In genomic region chr16:10942352-10943297, GRCh38 we compare ENCODE assay signal across 8 cellular contexts. TPM values are rescaled to one million over a fixed set of nuclear protein-coding genes. Genes with fewer than 3 reads are reported as not detected.
DNase-seq lines count a peak whose midpoint lies in the region; ATAC-seq and TF ChIP-seq lines count a peak whose summit lies in the region.

TSS of gene DEXI (minus strand) at chr16:10942468. CDS start at chr16:10942005, 463 bp downstream.

- no peaks in the 10 kb centered on the region for H3K9me3 ChIP-seq in KOPT-K1 (ENCODE audit: insufficient read depth, low read length, poor library complexity, severe bottlenecking)

- TF ChIP-seq CTCF in fibroblast of mammary gland (conservative IDR thresholded peaks at IDR 0.05; ENCODE audit: control insufficient read depth, insufficient read depth, low read depth, low read length), result no peak

- peak within 1 kb of the TSS; percentile 91 for H3K4me3 Mint-ChIP-seq in activated T-helper 17 cell treated with anti-CD3 and anti-CD28 coated beads, Interleukin-2, amount 50 U/mL, for 72 hours
- peak within 1 kb of the TSS; percentile 93 for H3K4me3 Mint-ChIP-seq in natural killer cell treated with Interleukin-12 subunit alpha and Interleukin-12 subunit beta and Interleukin-15 and Interleukin-18, amount 100 ng/mL, for 72 hours

- peaks cover 23% of the 10 kb centered on the region for H3K36me3 ChIP-seq in KOPT-K1 (ENCODE audit: insufficient read depth, low read length)

- H3K27me3 Mint-ChIP-seq in activated T-helper 17 cell treated with anti-CD3 and anti-CD28 coated beads, Interleukin-2, amount 50 U/mL, for 72 hours, result no peaks in the 10 kb centered on the region
- no peaks in the 10 kb centered on the region for H3K27me3 Mint-ChIP-seq in natural killer cell treated with Interleukin-12 subunit alpha and Interleukin-12 subunit beta and Interleukin-15 and Interleukin-18, amount 100 ng/mL, for 72 hours

- H3K27ac ChIP-seq in KOPT-K1 (ENCODE audit: low read depth, low read length, poor library complexity, severe bottlenecking), result peak within 1 kb of the TSS; percentile 61

- H3K27ac Mint-ChIP-seq in activated T-helper 17 cell treated with anti-CD3 and anti-CD28 coated beads, Interleukin-2, amount 50 U/mL, for 72 hours, result peak within 1 kb of the TSS; percentile 68
- peak within 1 kb of the TSS; percentile 31 to 67 for H3K27ac Mint-ChIP-seq in natural killer cell treated with Interleukin-12 subunit alpha and Interleukin-12 subunit beta and Interleukin-15 and Interleukin-18, amount 100 ng/mL, for 72 hours

- peaks cover 33% of the 10 kb centered on the region for H3K36me3 Mint-ChIP-seq in activated T-helper 17 cell treated with anti-CD3 and anti-CD28 coated beads, Interleukin-2, amount 50 U/mL, for 72 hours (ENCODE audit: low read depth)
- peaks cover 5% of the 10 kb centered on the region for H3K36me3 Mint-ChIP-seq in natural killer cell treated with Interleukin-12 subunit alpha and Interleukin-12 subunit beta and Interleukin-15 and Interleukin-18, amount 100 ng/mL, for 72 hours

- ATAC-seq in GM21737 (IDR thresholded peaks at IDR 0.05; ENCODE audit: unreplicated experiment), result peak; percentile 61
- peak; percentile 80 for ATAC-seq in activated T-helper 17 cell treated with anti-CD3 and anti-CD28 coated beads, Interleukin-2, amount 50 U/mL, for 72 hours (replicated peaks)
- ATAC-seq in natural killer cell treated with Interleukin-12 subunit alpha and Interleukin-12 subunit beta and Interleukin-15 and Interleukin-18, amount 100 ng/mL, for 72 hours, result peak; percentile 88 to 93
- ATAC-seq in stimulated activated naive CD8-positive, alpha-beta T cell treated with anti-CD3 and anti-CD28 coated beads, Interleukin-15, Interleukin-2, amounts not matched to agents 100 U/mL and 50 U/mL, for 24 hours, result peak; percentile 81

- H3K9me3 Mint-ChIP-seq in activated T-helper 17 cell treated with anti-CD3 and anti-CD28 coated beads, Interleukin-2, amount 50 U/mL, for 72 hours, result no peaks in the 10 kb centered on the region
- H3K9me3 Mint-ChIP-seq in natural killer cell treated with Interleukin-12 subunit alpha and Interleukin-12 subunit beta and Interleukin-15 and Interleukin-18, amount 100 ng/mL, for 72 hours, result no peaks in the 10 kb centered on the region

- H3K4me1 Mint-ChIP-seq in activated T-helper 17 cell treated with anti-CD3 and anti-CD28 coated beads, Interleukin-2, amount 50 U/mL, for 72 hours, result peaks cover 49% of the 10 kb centered on the region
- peaks cover 68 to 70% of the 10 kb centered on the region in 2 donors for H3K4me1 Mint-ChIP-seq in natural killer cell treated with Interleukin-12 subunit alpha and Interleukin-12 subunit beta and Interleukin-15 and Interleukin-18, amount 100 ng/mL, for 72 hours (ENCODE audit: low read depth in 2 of 2)

- peak; percentile 81 for DNase-seq in DMS79 treated with DMSO at 0.1 percent for 48 hours (lab: John Stamatoyannopoulos, UW)
- DNase-seq in RKO (ENCODE audit: low spot score), result peak; percentile 90
- peak; percentile 81 for DNase-seq in fibroblast of mammary gland (ENCODE audit: low read depth)
- peak; percentile 97 for DNase-seq in natural killer cell treated with Interleukin-12 subunit alpha and Interleukin-12 subunit beta and Interleukin-15 and Interleukin-18, amount 100 ng/mL, for 72 hours (ENCODE audit: low spot score)
- DNase-seq in stimulated activated naive CD8-positive, alpha-beta T cell treated with anti-CD3 and anti-CD28 coated beads, Interleukin-15, Interleukin-2, amounts not matched to agents 100 U/mL and 50 U/mL, for 24 hours, result peak; percentile 96

- H3K4me3 ChIP-seq in fibroblast of mammary gland (ENCODE audit: control insufficient read depth, low read depth, low read length), result peak within 1 kb of the TSS; percentile 81

RNA-seq across cellular contexts. Expression of gene DEXI, which starts in this region (rescaled TPM):
- total RNA-seq in activated T-helper 17 cell treated with anti-CD3 and anti-CD28 coated beads, Interleukin-2, amount 50 U/mL, for 72 hours, result 10 to 100 TPM; 22.6 to 24.6 TPM
- total RNA-seq in natural killer cell treated with Interleukin-12 subunit alpha and Interleukin-12 subunit beta and Interleukin-15 and Interleukin-18, amount 100 ng/mL, for 72 hours, result 10 to 100 TPM; 20.7 to 36.3 TPM

Comparison
In these comparisons a context has a peak if more than half of its experiments do, and no peak if none do; other contexts are left out.
1. Peak in every context shown above with its lines: DNase-seq, ATAC-seq, H3K4me3 ChIP-seq and H3K27ac ChIP-seq.